In the genomic region with DNA sequence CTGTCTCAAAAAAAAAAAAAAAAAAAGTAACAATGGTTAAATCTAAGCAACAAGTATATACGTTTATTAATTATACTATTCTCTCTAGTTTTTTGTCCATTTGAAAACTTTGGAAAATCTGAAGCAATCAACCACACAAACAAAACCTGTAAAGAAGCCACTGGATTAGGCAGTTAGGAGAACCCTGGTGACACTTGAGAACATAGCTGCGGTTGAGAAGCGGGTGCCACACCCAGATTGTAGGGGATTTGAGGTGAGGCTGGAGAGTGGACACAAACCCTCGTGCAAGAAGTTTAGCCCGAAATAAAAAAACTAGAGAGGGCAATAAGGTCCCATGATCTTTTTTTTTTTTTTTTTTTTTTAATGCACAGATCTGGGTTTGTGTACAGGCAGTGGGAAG, we compare ENCODE assay signal across 19 cellular contexts.
"Had no signal": no experiment of that assay in that cellular context is flagged by ENCODE, and none has a peak within 500 bp of the region (broad histone marks: within the 10 kb centered on the region; RNA-seq: fewer than 3 reads in every experiment).

No MANE protein-coding gene starts in this region.

- H3K4me3 ChIP-seq: MG63, SJSA1, SK-N-MC had no signal

- H3K27ac ChIP-seq: HL-60, SJSA1, SK-N-MC had no signal

- DNase-seq: Karpas-422, KG1, MG63, NCI-H1092 treated with DMSO at 0.1 percent for 48 hours, NCI-H1436, NCI-H187, NCI-H2029, NCI-H2081 treated with DMSO at 0.1 percent for 48 hours, NCI-H2171 treated with DMSO at 0.1 percent for 48 hours, NCI-H2227 treated with DMSO at 0.1 percent for 48 hours, NCI-H524 treated with DMSO at 0.1 percent for 48 hours, NCI-H69, NCI-H774, Right ventricle myocardium superior, RPMI8226, SIG-M5 had no signal

- H3K36me3 ChIP-seq: MG63, SJSA1 had no signal

- H3K27me3 ChIP-seq: MG63, SJSA1 had no signal

- H3K9me3 ChIP-seq: MG63, SJSA1 had no signal
